Comparison of ENCODE assay signal across 9 cellular contexts in genomic region chr6:5085638-5086293, GRCh38. TPM values are rescaled to one million over a fixed set of nuclear protein-coding genes. Genes with fewer than 3 reads are reported as not detected.
DNase-seq lines count a peak whose midpoint lies in the region; ATAC-seq, FAIRE-seq and TF ChIP-seq lines count a peak whose summit lies in the region.
"Had no signal": no experiment of that assay in that cellular context is flagged by ENCODE, and none has a peak within 500 bp of the region (broad histone marks: within the 10 kb centered on the region; RNA-seq: fewer than 3 reads in every experiment).

No MANE protein-coding gene starts in this region.

- no peak for TF ChIP-seq CTCF in GM12878 (IDR thresholded peaks at IDR 0.05 in 2 of 3, conservative IDR thresholded peaks at IDR 0.05 in 1 of 3; ENCODE audit: control insufficient read depth in 2 of 3, extremely low read depth in 1 of 3, insufficient read depth in 1 of 3, low read depth in 3 of 3, low read length in 3 of 3)
- no peak for TF ChIP-seq CTCF in kidney epithelial cell (IDR thresholded peaks at IDR 0.05; ENCODE audit: insufficient read depth, low read length, poor library complexity, severe bottlenecking)

- H3K36me3 Mint-ChIP-seq in activated T-cell treated with anti-CD3 and anti-CD28 coated beads, Interleukin-2, amount 50 U/mL, for 24 hours (ENCODE audit: low read depth), result no peaks in the 10 kb centered on the region
- H3K36me3 Mint-ChIP-seq: activated naive CD8-positive, alpha-beta T cell had no signal

- peaks cover 70% of the 10 kb centered on the region for H3K27me3 Mint-ChIP-seq in activated T-cell treated with anti-CD3 and anti-CD28 coated beads, Interleukin-2, amount 50 U/mL, for 24 hours

- peak; percentile 62 for ATAC-seq in GM12878

- no peaks in the 10 kb centered on the region for H3K9me3 Mint-ChIP-seq in activated T-cell treated with anti-CD3 and anti-CD28 coated beads, Interleukin-2, amount 50 U/mL, for 24 hours

- no TSS peak for BruUV-seq in GM12878 (replicated peaks; lab: Mats Ljungman, UMichigan)

- 6% methylated on average over 64 of the region's 75 CpGs for WGBS in GM12878 (ENCODE audit: insufficient coverage, insufficient replicate concordance, low lambda C conversion rate, missing lambda C conversion rate)

- H3K4me2 ChIP-seq in GM12878 (ENCODE audit: control insufficient read depth, insufficient read depth), result peak overlapping the region; percentile 96

- H3K36me3 ChIP-seq in MG63, result no peaks in the 10 kb centered on the region
- H3K36me3 ChIP-seq in GM12878 (ENCODE audit: control insufficient read depth in 2 of 2, insufficient read depth in 2 of 2, low read length in 1 of 2), result no peaks in the 10 kb centered on the region
- H3K36me3 ChIP-seq in kidney epithelial cell (ENCODE audit: control insufficient read depth, insufficient read depth, low read length), result no peaks in the 10 kb centered on the region

- CTCF ChIA-PET in GM12878 (lab: Yijun Ruan, JAX), result no interaction called here

- H3K79me2 ChIP-seq in GM12878 (ENCODE audit: control insufficient read depth, insufficient read depth, low read length), result no peaks in the 10 kb centered on the region

- RAD21 ChIA-PET in GM12878 (lab: Charles Lee; ENCODE audit: unreplicated experiment), result no interaction called here

- in situ Hi-C loops in GM12878 (cut with MboI), result no loop called here

- intact Hi-C loops in GM12878 (cut with micrococcal nuclease; ENCODE audit: unreplicated experiment), result no loop called here

- H4K20me1 ChIP-seq in GM12878 (ENCODE audit: control insufficient read depth, insufficient read depth), result no peaks in the 10 kb centered on the region

- H3K4me3 ChIP-seq in MG63 (peak overlapping the region; percentile 43), GM12878 (peak overlapping the region; percentile 84), kidney epithelial cell (ENCODE audit: low read depth, low read length) (peak overlapping the region; percentile 42)

- H2AFZ ChIP-seq in GM12878 (ENCODE audit: control insufficient read depth, low read depth, low read length), result peak overlapping the region; percentile 33

- H3K27me3 ChIP-seq in MG63 (no peaks in the 10 kb centered on the region), GM12878 (replicated peaks in 1 of 2; ENCODE audit: control insufficient read depth in 2 of 2, insufficient read depth in 2 of 2, low read length in 1 of 2) (peaks cover 8 to 14% of the 10 kb centered on the region in 2 experiments), kidney epithelial cell (ENCODE audit: control insufficient read depth, insufficient read depth, low read length) (peaks cover 9% of the 10 kb centered on the region)

- peak overlapping the region; percentile 63 for H3K9ac ChIP-seq in GM12878 (ENCODE audit: control insufficient read depth, insufficient read depth, low read length)

- H3K4me1 Mint-ChIP-seq in activated T-cell treated with anti-CD3 and anti-CD28 coated beads, Interleukin-2, amount 50 U/mL, for 24 hours (ENCODE audit: low read depth), result peaks cover 17% of the 10 kb centered on the region

- SMC1A ChIA-PET in GM12878 (lab: Charles Lee; ENCODE audit: uncharacterized antibody, unreplicated experiment), result no interaction called here

- no peak overlapping the region for H3K4me3 Mint-ChIP-seq in activated T-cell treated with anti-CD3 and anti-CD28 coated beads, Interleukin-2, amount 50 U/mL, for 24 hours

- no peak for TF ChIP-seq POLR2A in GM12878 (IDR thresholded peaks at IDR 0.05; ENCODE audit: low read depth, low read length)

- H3K4me1 ChIP-seq in GM12878 (ENCODE audit: control insufficient read depth, insufficient read depth, low read length), result peaks cover 19% of the 10 kb centered on the region

- no peak for FAIRE-seq in GM12878 (lab: Jason Lieb, UNC)
- no peak for FAIRE-seq in RCC 7860 (lab: Jason Lieb, UNC)

- H3K27ac ChIP-seq in GM12878 (ENCODE audit: control insufficient read depth, insufficient read depth) (no peak overlapping the region), substantia nigra (ENCODE audit: low read depth, low read length, poor library complexity, severe bottlenecking) (peak overlapping the region; percentile 53)

- H3K27ac Mint-ChIP-seq in activated T-cell treated with anti-CD3 and anti-CD28 coated beads, Interleukin-2, amount 50 U/mL, for 24 hours, result no peak overlapping the region
- H3K27ac Mint-ChIP-seq: activated naive CD8-positive, alpha-beta T cell had no signal

- peak; percentile 34 for DNase-seq in activated T-cell treated with anti-CD3 and anti-CD28 coated beads, Interleukin-2, amount 50 U/mL, for 24 hours
- DNase-seq in activated T-cell treated with anti-CD3 and anti-CD28 coated beads for 4 hours (no peak), MG63 (peak; percentile 39), GM12878 (ENCODE audit: low read depth, low spot score) (no peak), kidney epithelial cell (ENCODE audit: low read depth) (no peak), substantia nigra (lab: John Stamatoyannopoulos, UW) (peak in 10 of 49 donors; percentile 15 to 41 (median 24)), RCC 7860 (ENCODE audit: low spot score) (no peak), cortex of kidney (lab: John Stamatoyannopoulos, UW) (no peak)

- no peaks in the 10 kb centered on the region for H3K9me3 ChIP-seq in MG63
- no peaks in the 10 kb centered on the region; the same call in 2 of the 3 replicates for H3K9me3 ChIP-seq in GM12878 (replicated peaks; ENCODE audit: control insufficient read depth, insufficient read depth, low read length)

- TF ChIP-seq EP300 in GM12878 (IDR thresholded peaks at IDR 0.05; ENCODE audit: borderline replicate concordance in 1 of 2, control insufficient read depth in 1 of 2, low read depth in 2 of 2, low read length in 2 of 2), result no peak

- no peak for TF ChIP-seq RAD21 in GM12878 (IDR thresholded peaks at IDR 0.05; ENCODE audit: insufficient read depth, low read depth, low read length)

- POLR2A ChIA-PET in GM12878 (lab: Charles Lee), result no interaction called here

TF ChIP-seq in GM12878, 131 proteins besides CTCF, POLR2A, EP300 and RAD21:
- no peak for TF ChIP-seq SP1 (IDR thresholded peaks at IDR 0.05; ENCODE audit: low read depth, low read length)
- peak; percentile 19 for TF ChIP-seq HDAC6 (IDR thresholded peaks at IDR 0.05; ENCODE audit: unreplicated experiment)
- no peak for TF ChIP-seq STAT1 (conservative IDR thresholded peaks at IDR 0.05)

RNA-seq across cellular contexts. Expression of gene PPP1R3G, which starts 0.6 kb away (rescaled TPM):
- 0.16 TPM in 1 of 2 replicates, not detected in the other for total RNA-seq in MG63 (2014; rRNA removed; shearing (Covaris generic); ENCODE audit: low replicate concordance)
- 0.73 and 0.75 TPM in 2 replicates for total RNA-seq in GM12878 (2013; cell fraction: nucleolus; rRNA removed)
- total RNA-seq in GM12878 (2014; rRNA removed) (0.05 and 0.06 TPM in 2 replicates), GM12878 (2014; rRNA removed; fragmentation: Illumina TruSeq; extraction: Trizol) (0.05 TPM in 1 of 2 replicates, not detected in the other), GM12878 (2021) (0.08 and 0.10 TPM in 2 replicates), kidney epithelial cell (0.96 and 2.1 TPM in 2 replicates)
- polyA plus RNA-seq in GM12878 (2011; ENCODE audit: low read depth), result 0.10 TPM
- polyA plus RNA-seq in GM12878 (2011; rRNA removed) (0.03 TPM in 2 replicates), GM12878 (2014; fragmentation: Illumina TruSeq; extraction: Trizol) (0.01 TPM in 1 of 2 replicates, not detected in the other), GM12878 (2014; fragmentation: Nextera tagmentation; extraction: Ambion mirVana) (under 1 TPM in 1 of 2 experiments, not detected in 1; 0.02 TPM), GM12878 (2014; rRNA removed) (0.03 TPM in 1 of 2 replicates, not detected in the other), GM12878 (2016; fragmentation: Nextera tagmentation; extraction: Ambion mirVana) (under 1 TPM in 1 of 2 experiments, not detected in 1; 0.05 TPM)
- 0.04 and 0.07 TPM in 2 replicates for polyA plus RNA-seq in GM12878 (2011; cell fraction: cytosol; rRNA removed)
- 0.04 TPM in 1 of 2 replicates, not detected in the other for polyA plus RNA-seq in GM12878 (2011; cell fraction: nucleus; rRNA removed)
- 0.31 and 0.62 TPM in 2 replicates for polyA plus RNA-seq in GM12878 (2012)
- polyA minus RNA-seq in GM12878 (2011; rRNA and poly(A)+ RNA removed), result 0.07 and 0.10 TPM in 2 replicates
- not detected in 2 replicates for polyA minus RNA-seq in GM12878 (2011; cell fraction: cytosol; rRNA and poly(A)+ RNA removed)
- polyA minus RNA-seq in GM12878 (2011; cell fraction: nucleus; rRNA and poly(A)+ RNA removed), result 0.12 and 0.19 TPM in 2 replicates

Comparison
In these comparisons a context has a peak if more than half of its experiments do, and no peak if none do; other contexts are left out.
1. DNase-seq: peak in activated T-cell treated with anti-CD3 and anti-CD28 coated beads, Interleukin-2, amount 50 U/mL, for 24 hours (single experiment) and MG63 (single experiment); none in activated T-cell treated with anti-CD3 and anti-CD28 coated beads for 4 hours (single experiment), GM12878 (single experiment), kidney epithelial cell (single experiment), RCC 7860 (single experiment) and cortex of kidney (single experiment).
2. Peak in every context shown above with its lines, with median percentiles within 50 percentile points of each other: H3K4me3 ChIP-seq.